In genomic region chr11:61599968-61600710, GRCh38 we compare ENCODE assay signal across 18 cellular contexts. TPM values are rescaled to one million over a fixed set of nuclear protein-coding genes. Genes with fewer than 3 reads are reported as not detected.
DNase-seq lines count a peak whose midpoint lies in the region; ATAC-seq and TF ChIP-seq lines count a peak whose summit lies in the region.
"Had no signal": no experiment of that assay in that cellular context is flagged by ENCODE, and none has a peak within 500 bp of the region (broad histone marks: within the 10 kb centered on the region; RNA-seq: fewer than 3 reads in every experiment).

No MANE protein-coding gene starts in this region.

- H3K4me1 ChIP-seq in GM23248 (ENCODE audit: insufficient read depth) (peaks cover 22% of the 10 kb centered on the region), gastroesophageal sphincter (peaks cover 0 to 40% (median 5%) of the 10 kb centered on the region in 3 donors), prostate gland (replicated peaks) (peaks cover 19% of the 10 kb centered on the region)

- no peak overlapping the region for H2AFZ ChIP-seq in GM23248

- 78 to 79% methylated on average over 13 of the region's 13 CpGs for WGBS in GM23248 (ENCODE audit: low coverage in 1 of 2, low lambda C conversion rate in 2 of 2, missing lambda C conversion rate in 2 of 2), 2 experiments
- WGBS in gastroesophageal sphincter (ENCODE audit: low coverage in 1 of 2), 2 donors = 86 to 100% methylated on average over 1 to 8 of the region's 13 CpGs
- WGBS in prostate gland = 86% methylated on average over 13 of the region's 13 CpGs

- H3K9ac ChIP-seq in GM23248 = no peak overlapping the region

- intact Hi-C loops in prostate gland (cut with DNase I) = no loop called here

- TF ChIP-seq EP300 in gastroesophageal sphincter (IDR thresholded peaks at IDR 0.05) = no peak

- H3K4me3 ChIP-seq in GM23248 = no peak overlapping the region
- H3K4me3 ChIP-seq in gastroesophageal sphincter = no peak overlapping the region
- H3K4me3 ChIP-seq in prostate gland = no peak overlapping the region
- H3K4me3 ChIP-seq: lung, SJCRH30 had no signal

- no peaks in the 10 kb centered on the region for H3K36me3 ChIP-seq in GM23248 (ENCODE audit: low read depth)
- no peaks in the 10 kb centered on the region for H3K36me3 ChIP-seq in gastroesophageal sphincter
- no peaks in the 10 kb centered on the region for H3K36me3 ChIP-seq in prostate gland
- H3K36me3 ChIP-seq: SJCRH30 had no signal

- H3K27ac ChIP-seq in GM23248 (no peak overlapping the region), VCaP (peak overlapping the region; percentile 61; the same call in 1 of the 2 replicates), gastroesophageal sphincter (peak overlapping the region in 3 of 4 donors; percentile 43 to 71 (median 57)), prostate gland (peak overlapping the region; percentile 89 to 98)
- H3K27ac ChIP-seq: foreskin keratinocyte, SJCRH30 had no signal

- H4K20me1 ChIP-seq in GM23248 (ENCODE audit: insufficient read depth) = no peaks in the 10 kb centered on the region

- DNase-seq in GM23248 = peak; percentile 22
- DNase-seq in prostate gland (ENCODE audit: low spot score) = no peak
- no peak for DNase-seq in NCI-H1092 treated with DMSO at 0.1 percent for 48 hours (lab: John Stamatoyannopoulos, UW)
- DNase-seq in GM13976 (ENCODE audit: low spot score) = no peak
- no peak for DNase-seq in stimulated activated CD4-positive, alpha-beta T cell treated with anti-CD3 and anti-CD28 coated beads, Interleukin-15, amount 100 ng/mL, for 24 hours
- DNase-seq in stimulated activated naive CD4-positive, alpha-beta T cell treated with Interleukin-2 at 50 U/mL for 16 hours (lab: John Stamatoyannopoulos, UW) = no peak
- DNase-seq: activated CD4-positive, alpha-beta T cell treated with anti-CD3 and anti-CD28 coated beads, Interleukin-2, amount 10 ng/mL, durations not matched to agents 7 days and 5 days; activated gamma-delta T cell treated with Interleukin-2 at 50 U/mL for 16 hours; aorta; foreskin keratinocyte; NCI-H2029 treated with DMSO at 0.1 percent for 48 hours; NCI-H510A treated with DMSO at 0.1 percent for 48 hours; SJCRH30; stimulated activated CD4-positive, alpha-beta T cell treated with anti-CD3 and anti-CD28 coated beads, Interleukin-1b, Interleukin-23, amount 100 ng/mL, for 48 hours; T-helper 9 cell had no signal

- no peaks in the 10 kb centered on the region for H3K9me2 ChIP-seq in GM23248 (ENCODE audit: insufficient read depth)

- no peak for ATAC-seq in gastroesophageal sphincter
- ATAC-seq: foreskin keratinocyte had no signal

- no peak overlapping the region for H3K4me2 ChIP-seq in GM23248 (ENCODE audit: unreplicated experiment)

- no peak for TF ChIP-seq CTCF in VCaP (conservative IDR thresholded peaks at IDR 0.05)
- no peak for TF ChIP-seq CTCF in gastroesophageal sphincter (IDR thresholded peaks at IDR 0.05)
- no peak for TF ChIP-seq CTCF in prostate gland (IDR thresholded peaks at IDR 0.05)
- TF ChIP-seq CTCF in GM13976 (IDR thresholded peaks at IDR 0.05; ENCODE audit: borderline replicate concordance, control extremely low read depth, extremely low read depth, insufficient read depth, missing control alignments) = no peak

- H3K27me3 ChIP-seq in GM23248 (replicated peaks; ENCODE audit: insufficient read depth) (no peaks in the 10 kb centered on the region), gastroesophageal sphincter (peaks cover 61% of the 10 kb centered on the region), prostate gland (replicated peaks; ENCODE audit: insufficient read depth) (no peaks in the 10 kb centered on the region)
- H3K27me3 ChIP-seq: SJCRH30 had no signal

- TF ChIP-seq POLR2A in gastroesophageal sphincter (IDR thresholded peaks at IDR 0.05) (no peak), prostate gland (IDR thresholded peaks at IDR 0.05) (no peak)

- H3K79me2 ChIP-seq in GM23248 (ENCODE audit: insufficient read depth) = no peaks in the 10 kb centered on the region

- no peaks in the 10 kb centered on the region for H3K9me3 ChIP-seq in GM23248 (ENCODE audit: low read depth)
- H3K9me3 ChIP-seq in gastroesophageal sphincter = no peaks in the 10 kb centered on the region
- no peaks in the 10 kb centered on the region for H3K9me3 ChIP-seq in prostate gland
- H3K9me3 ChIP-seq: SJCRH30 had no signal

- no peaks in the 10 kb centered on the region; the same call in 1 of the 2 replicates for H3F3A ChIP-seq in GM23248 (ENCODE audit: insufficient read depth)

- in situ Hi-C loops in GM23248 (cut with MboI) (no loop called here), GM13976 (cut with MboI; ENCODE audit: low sequenced_read_pairs, unreplicated experiment) (no loop called here)

RNA-seq across cellular contexts. Expression of gene SYT7, which starts 19.3 kb away (rescaled TPM):
- 1.5 and 1.9 TPM in 2 replicates for total RNA-seq in GM23248 (2014; rRNA removed; shearing (Covaris generic))
- 0.40 and 0.72 TPM in 2 replicates for polyA plus RNA-seq in GM23248 (2016; fragmentation: Nextera tagmentation; extraction: Ambion mirVana)
- total RNA-seq in gastroesophageal sphincter (1 to 10 TPM; 1.8 to 3.7 (median 3.1) TPM), prostate gland (100 to 1,000 TPM; 114 to 199 TPM)
- total RNA-seq: activated CD4-positive, alpha-beta T cell treated with anti-CD3 and anti-CD28 coated beads, Interleukin-2, amount 10 ng/mL, durations not matched to agents 7 days and 5 days had no signal

Comparison
In these comparisons a context has a peak if more than half of its experiments do, and no peak if none do; other contexts are left out.
1. RNA of gene SYT7, which starts 19.3 kb away (total RNA-seq): 114 to 199 TPM in prostate gland; 1.8 to 3.7 TPM in gastroesophageal sphincter and 1.5 to 1.9 TPM in GM23248; every median in the first group is over 10 times any median in the second.